Comparison of ENCODE assay signal across 34 cellular contexts in the genomic region with DNA sequence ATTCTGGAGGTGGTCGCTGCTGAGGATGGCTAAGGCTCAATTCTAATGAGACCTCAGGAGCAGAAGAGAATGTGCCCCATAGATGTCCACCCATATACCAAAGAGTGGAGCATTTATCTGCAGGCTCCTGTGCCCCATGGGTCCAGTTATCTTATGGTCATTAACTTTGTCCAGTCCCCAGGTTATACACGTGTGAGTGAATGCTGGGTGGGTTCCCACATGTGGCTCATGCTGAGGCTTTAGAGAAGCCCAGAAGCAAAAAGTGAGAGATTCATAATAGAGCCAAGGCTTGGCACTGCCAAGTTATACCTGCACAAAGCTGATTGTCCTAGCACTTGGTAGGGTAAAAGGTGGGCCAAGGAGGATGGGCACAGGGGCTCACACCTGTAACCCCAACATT.
"Had no signal": no experiment of that assay in that cellular context is flagged by ENCODE, and none has a peak within 500 bp of the region (broad histone marks: within the 10 kb centered on the region; RNA-seq: fewer than 3 reads in every experiment).

No MANE protein-coding gene starts in this region.

- H3K27ac ChIP-seq: KMS-11 had no signal

- DNase-seq: Karpas-422, Kasumi-1, MG63, MM.1S, MV-4-11, NCI-H1048, NCI-H1092, NCI-H1092 treated with DMSO at 0.1 percent for 48 hours, NCI-H1105, NCI-H1105 treated with DMSO at 0.1 percent for 48 hours, NCI-H1417, NCI-H1417 treated with DMSO at 0.1 percent for 48 hours, NCI-H1436, NCI-H1436 treated with DMSO at 0.1 percent for 48 hours, NCI-H146, NCI-H1694, NCI-H1694 treated with DMSO at 0.1 percent for 48 hours, NCI-H187, NCI-H187 treated with DMSO at 0.1 percent for 48 hours, NCI-H1930, NCI-H2029, NCI-H2029 treated with DMSO at 0.1 percent for 48 hours, NCI-H2081, NCI-H2081 treated with DMSO at 0.1 percent for 48 hours, NCI-H2107, NCI-H2171, NCI-H2171 treated with DMSO at 0.1 percent for 48 hours, NCI-H2227 treated with DMSO at 0.1 percent for 48 hours, NCI-H226, NCI-H345, NCI-H446, NCI-H446 treated with DMSO at 0.1 percent for 48 hours, NCI-H510A had no signal

- H3K4me3 ChIP-seq: MG63 had no signal

- H3K9ac ChIP-seq: KMS-11 had no signal

- H3K27me3 ChIP-seq: MG63 had no signal

- H3K36me3 ChIP-seq: MG63 had no signal

- H3K9me3 ChIP-seq: MG63 had no signal

- H3K4me2 ChIP-seq: KMS-11 had no signal
